25 cellular contexts compared by ENCODE assay signal in genomic region chr17:41511716-41512115, GRCh38. TPM values are rescaled to one million over a fixed set of nuclear protein-coding genes. Genes with fewer than 3 reads are reported as not detected.
DNase-seq lines count a peak whose midpoint lies in the region; ATAC-seq and TF ChIP-seq lines count a peak whose summit lies in the region.
"Had no signal": no experiment of that assay in that cellular context is flagged by ENCODE, and none has a peak within 500 bp of the region (broad histone marks: within the 10 kb centered on the region; RNA-seq: fewer than 3 reads in every experiment).

No MANE protein-coding gene starts in this region.

- dilution Hi-C loops in IMR-90 (cut with HindIII; ENCODE audit: low sequenced_read_pairs, unreplicated experiment): no loop called here

- H3K9me3 ChIP-seq in IMR-90 (ENCODE audit: control insufficient read depth, insufficient read depth, low read length) (no peaks in the 10 kb centered on the region), esophagus (ENCODE audit: control insufficient read depth in 2 of 2, insufficient read depth in 1 of 2, low read depth in 1 of 2, low read length in 1 of 2) (no peaks in the 10 kb centered on the region), heart right ventricle (no peaks in the 10 kb centered on the region)
- H3K9me3 ChIP-seq: Peyer's patch had no signal

- H2AFZ ChIP-seq in IMR-90 (replicated peaks; ENCODE audit: low read length, poor library complexity): no peak overlapping the region

- H3K27me3 Mint-ChIP-seq in type B pancreatic cell (no peaks in the 10 kb centered on the region), HFFc6 (ENCODE audit: insufficient read depth) (no peaks in the 10 kb centered on the region; the same call in 1 of the 2 replicates)

- POLR2A ChIA-PET in IMR-90 (lab: Charles Lee; ENCODE audit: unreplicated experiment): no interaction called here

- H3K36me3 ChIP-seq in IMR-90 (ENCODE audit: control insufficient read depth, insufficient read depth, low read length) (no peaks in the 10 kb centered on the region), esophagus (ENCODE audit: control insufficient read depth in 2 of 2, insufficient read depth in 2 of 2, low read length in 1 of 2) (peaks cover 0 to 12% of the 10 kb centered on the region in 2 donors), heart right ventricle (no peaks in the 10 kb centered on the region)
- H3K36me3 ChIP-seq: Peyer's patch had no signal

- no peak overlapping the region for H2BK15ac ChIP-seq in IMR-90 (ENCODE audit: low read depth, low read length)

- H3K18ac ChIP-seq in IMR-90 (ENCODE audit: low read depth, low read length): no peak overlapping the region

- ATAC-seq in IMR-90 (ENCODE audit: low read depth) (no peak), heart right ventricle (no peak)
- ATAC-seq in stimulated activated effector memory CD8-positive, alpha-beta T cell treated with anti-CD3 and anti-CD28 coated beads, Interleukin-12 subunit alpha, Interleukin-12 subunit beta, amount 100 ng/mL, for 72 hours: no peak
- ATAC-seq: GM12878 had no signal

- H3K4me1 ChIP-seq in IMR-90 (ENCODE audit: control insufficient read depth, insufficient read depth, low read length) (no peaks in the 10 kb centered on the region), esophagus (ENCODE audit: control insufficient read depth in 2 of 2, insufficient read depth in 2 of 2, low read length in 1 of 2) (peaks cover 0 to 4% of the 10 kb centered on the region in 2 donors), heart right ventricle (peaks cover 0 to 9% (median 0%) of the 10 kb centered on the region in 9 donors)

- H2AK9ac ChIP-seq in IMR-90 (replicated peaks; ENCODE audit: low read depth, low read length, poor library complexity): no peak overlapping the region

- no peak overlapping the region for H3K9ac ChIP-seq in IMR-90 (ENCODE audit: low read depth, low read length)

- no peak overlapping the region for H3K4ac ChIP-seq in IMR-90 (ENCODE audit: low read depth, low read length)

- intact Hi-C loops in IMR-90 (cut with micrococcal nuclease) (no loop called here), heart right ventricle (cut with DNase I) (no loop called here)

- no peak for TF ChIP-seq RAD21 in IMR-90 (IDR thresholded peaks at IDR 0.05; ENCODE audit: low read length)

- H3K27me3 ChIP-seq in IMR-90 (ENCODE audit: control insufficient read depth, insufficient read depth, low read length) (peaks cover 1% of the 10 kb centered on the region; the same call in 1 of the 2 replicates), esophagus (ENCODE audit: control insufficient read depth in 1 of 2, insufficient read depth in 2 of 2, low read length in 2 of 2) (no peaks in the 10 kb centered on the region), heart right ventricle (peaks cover 0 to 50% (median 31%) of the 10 kb centered on the region in 7 donors)
- H3K27me3 ChIP-seq: Peyer's patch had no signal

- H3K27ac ChIP-seq in IMR-90 (ENCODE audit: insufficient read depth, low read length) (no peak overlapping the region), VCaP (peak overlapping the region; percentile 50), esophagus (ENCODE audit: low read depth in 2 of 2, low read length in 1 of 2) (peak overlapping the region; percentile 87 to 98), heart right ventricle (no peak overlapping the region)
- H3K27ac ChIP-seq: SK-N-MC had no signal

- no peak overlapping the region for H3K23ac ChIP-seq in IMR-90 (ENCODE audit: low read depth, low read length)

- H3K4me2 ChIP-seq in IMR-90 (ENCODE audit: low read depth, low read length): no peak overlapping the region

- H3K9me1 ChIP-seq in IMR-90 (ENCODE audit: insufficient read depth, low read length): 0 out of 2 replicates have a peak, but pooled peaks cover 3% of the 10 kb centered on the region

- H3K27ac Mint-ChIP-seq in type B pancreatic cell (peak overlapping the region; percentile 87), HFFc6 (no peak overlapping the region)
- no peak overlapping the region for H3K27ac Mint-ChIP-seq in stimulated activated effector memory CD8-positive, alpha-beta T cell treated with anti-CD3 and anti-CD28 coated beads, Interleukin-12 subunit alpha, Interleukin-12 subunit beta, amount 100 ng/mL, for 72 hours

- H3K9me3 Mint-ChIP-seq in type B pancreatic cell: no peaks in the 10 kb centered on the region
- no peaks in the 10 kb centered on the region for H3K9me3 Mint-ChIP-seq in stimulated activated effector memory CD8-positive, alpha-beta T cell treated with anti-CD3 and anti-CD28 coated beads, Interleukin-12 subunit alpha, Interleukin-12 subunit beta, amount 100 ng/mL, for 72 hours
- H3K9me3 Mint-ChIP-seq in HFFc6: no peaks in the 10 kb centered on the region

- H2BK20ac ChIP-seq in IMR-90 (ENCODE audit: low read depth, low read length): no peak overlapping the region

- in situ Hi-C loops in IMR-90 (cut with MboI; ENCODE audit: low sequenced_read_pairs): no loop called here

- H2AK5ac ChIP-seq in IMR-90 (ENCODE audit: low read depth, low read length): 0 out of 2 replicates have a peak overlapping the region, but pooled peaks have one; percentile 31

- H4K8ac ChIP-seq in IMR-90 (ENCODE audit: low read depth in 2 of 2, low read length in 2 of 2): no peak overlapping the region

- DNase-seq in IMR-90: no peak
- DNase-seq in type B pancreatic cell (ENCODE audit: extremely low spot score, unreplicated experiment): no peak
- no peak for DNase-seq in heart right ventricle
- DNase-seq in stimulated activated effector memory CD8-positive, alpha-beta T cell treated with anti-CD3 and anti-CD28 coated beads, Interleukin-12 subunit alpha, Interleukin-12 subunit beta, amount 100 ng/mL, for 72 hours (ENCODE audit: low spot score in 2 of 2): no peak
- no peak for DNase-seq in HFFc6
- DNase-seq: CD4-positive, alpha-beta memory T cell; COR-L47; GOT3; HCEC 1CT; Kasumi-1; MV-4-11; NCI-H1105; NCI-H1436 treated with DMSO at 0.1 percent for 48 hours; NCI-H187 treated with DMSO at 0.1 percent for 48 hours; NCI-H2171 treated with DMSO at 0.1 percent for 48 hours; NCI-H345; SIG-M5 had no signal

- H3K4me1 Mint-ChIP-seq in type B pancreatic cell (ENCODE audit: unreplicated experiment) (peaks cover 19% of the 10 kb centered on the region), HFFc6 (ENCODE audit: low read depth) (peaks cover 6% of the 10 kb centered on the region; the same call in 1 of the 2 replicates)
- H3K4me1 Mint-ChIP-seq in stimulated activated effector memory CD8-positive, alpha-beta T cell treated with anti-CD3 and anti-CD28 coated beads, Interleukin-12 subunit alpha, Interleukin-12 subunit beta, amount 100 ng/mL, for 72 hours: no peaks in the 10 kb centered on the region
- H3K4me1 Mint-ChIP-seq: CD4-positive, alpha-beta memory T cell had no signal

- no peak overlapping the region for H3K56ac ChIP-seq in IMR-90 (ENCODE audit: extremely low read depth, insufficient read depth, low read length)

- no TSS peak for BruUV-seq in IMR-90 (replicated peaks; lab: Mats Ljungman, UMichigan)

- no peak for TF ChIP-seq POLR2A in IMR-90 (IDR thresholded peaks at IDR 0.05; ENCODE audit: low read depth, low read length)

- H3K4me3 ChIP-seq in IMR-90 (ENCODE audit: insufficient read depth, low read depth, low read length) (no peak overlapping the region), esophagus (ENCODE audit: low read depth in 1 of 2, low read length in 2 of 2) (peak overlapping the region; percentile 23 to 30), heart right ventricle (no peak overlapping the region)
- H3K4me3 ChIP-seq: GM12878, Peyer's patch, SK-N-MC had no signal

- no peak overlapping the region for H2BK120ac ChIP-seq in IMR-90 (ENCODE audit: low read depth, low read length)

- H3K79me1 ChIP-seq in IMR-90 (ENCODE audit: low read depth in 1 of 2, low read length in 2 of 2): no peaks in the 10 kb centered on the region

- no peak overlapping the region for H3K4me3 Mint-ChIP-seq in type B pancreatic cell
- no peak overlapping the region for H3K4me3 Mint-ChIP-seq in stimulated activated effector memory CD8-positive, alpha-beta T cell treated with anti-CD3 and anti-CD28 coated beads, Interleukin-12 subunit alpha, Interleukin-12 subunit beta, amount 100 ng/mL, for 72 hours
- H3K4me3 Mint-ChIP-seq in HFFc6: no peak overlapping the region
- H3K4me3 Mint-ChIP-seq: CD4-positive, alpha-beta memory T cell had no signal

- TF ChIP-seq CTCF in IMR-90 (conservative IDR thresholded peaks at IDR 0.05; ENCODE audit: low read depth, low read length) (no peak), VCaP (conservative IDR thresholded peaks at IDR 0.05) (no peak), type B pancreatic cell (conservative IDR thresholded peaks at IDR 0.05) (no peak), heart right ventricle (IDR thresholded peaks at IDR 0.05) (no peak), HFFc6 (IDR thresholded peaks at IDR 0.05) (no peak)

- H2BK5ac ChIP-seq in IMR-90 (ENCODE audit: low read depth, low read length, poor library complexity, severe bottlenecking): no peak overlapping the region

- WGBS in IMR-90 (ENCODE audit: extremely low coverage in 2 of 2, insufficient read length in 1 of 2), 2 experiments: 87% methylated on average over 3 of the region's 10 CpGs; no CpG with 5 or more reads in 1 of the 2 experiments
- 48 to 57% methylated on average over 10 of the region's 10 CpGs for WGBS in esophagus, 2 donors
- 74 to 76% methylated on average over 10 of the region's 10 CpGs for WGBS in heart right ventricle, 2 donors

- H4K20me1 ChIP-seq in IMR-90 (ENCODE audit: insufficient read depth, low read length): no peaks in the 10 kb centered on the region

- CTCF ChIA-PET in IMR-90 (lab: Yijun Ruan, JAX): no interaction called here

- no peak overlapping the region for H3K14ac ChIP-seq in IMR-90 (replicated peaks; ENCODE audit: low read depth, low read length)

- no peak overlapping the region for H4K5ac ChIP-seq in IMR-90 (ENCODE audit: low read depth, low read length)

- H3K36me3 Mint-ChIP-seq in type B pancreatic cell (no peaks in the 10 kb centered on the region), HFFc6 (ENCODE audit: low read depth) (no peaks in the 10 kb centered on the region)
- no peaks in the 10 kb centered on the region for H3K36me3 Mint-ChIP-seq in stimulated activated effector memory CD8-positive, alpha-beta T cell treated with anti-CD3 and anti-CD28 coated beads, Interleukin-12 subunit alpha, Interleukin-12 subunit beta, amount 100 ng/mL, for 72 hours
- H3K36me3 Mint-ChIP-seq: CD4-positive, alpha-beta memory T cell had no signal

- no peak overlapping the region for H4K91ac ChIP-seq in IMR-90 (ENCODE audit: insufficient read depth, low read depth, low read length)

RNA-seq across cellular contexts. Expression of gene KRT13, which starts 6.3 kb away (rescaled TPM):
- 0.18 and 0.28 TPM in 2 replicates for total RNA-seq in IMR-90 (2012; rRNA removed)
- polyA plus RNA-seq in IMR-90 (2012; rRNA removed): 0.56 and 0.60 TPM in 2 replicates
- polyA plus RNA-seq in IMR-90 (2012; cell fraction: cytosol; rRNA removed): 0.42 and 0.44 TPM in 2 replicates
- polyA plus RNA-seq in IMR-90 (2012; cell fraction: nucleus; rRNA removed; ENCODE audit: low replicate concordance): 0.61 and 0.87 TPM in 2 replicates
- polyA plus RNA-seq in esophagus: over 10,000 TPM; 46,015 to 60,858 TPM
- 869 and 1,618 TPM in 2 replicates for total RNA-seq in type B pancreatic cell (ENCODE audit: low replicate concordance)
- total RNA-seq in heart right ventricle: not detected
- polyA plus RNA-seq in heart right ventricle: 1 to 10 TPM in 1 of 2 donors, not detected in 1; 6.7 TPM
- total RNA-seq in HFFc6 (2021; fragmentation: NEBNext Ultra II Directional; extraction: Animal tissue kit (Norgen Biotek cat#: 25700)): not detected
- total RNA-seq: A673; CD4-positive, alpha-beta memory T cell; GM12878 had no signal
- polyA plus RNA-seq: CD4-positive, alpha-beta memory T cell; GM12878 had no signal

RNA-seq across cellular contexts. Expression of gene KRT15, which starts 7.0 kb away (rescaled TPM):
- total RNA-seq in IMR-90 (2012; rRNA removed): 2.9 and 3.6 TPM in 2 replicates
- 5.3 and 7.6 TPM in 2 replicates for polyA plus RNA-seq in IMR-90 (2012; rRNA removed)
- 3.4 and 3.7 TPM in 2 replicates for polyA plus RNA-seq in IMR-90 (2012; cell fraction: cytosol; rRNA removed)
- polyA plus RNA-seq in IMR-90 (2012; cell fraction: nucleus; rRNA removed; ENCODE audit: low replicate concordance): 17.3 and 18.6 TPM in 2 replicates
- 1,000 to 10,000 TPM; 1,457 to 2,808 TPM for polyA plus RNA-seq in esophagus
- 208 and 840 TPM in 2 replicates for total RNA-seq in type B pancreatic cell (ENCODE audit: low replicate concordance)
- under 1 TPM in 1 of 10 donors, not detected in 9; 0.07 TPM for total RNA-seq in heart right ventricle
- under 1 TPM in 1 of 2 donors, not detected in 1; 0.22 TPM for polyA plus RNA-seq in heart right ventricle
- 1 to 10 TPM; 5.0 to 8.6 (median 6.9) TPM for total RNA-seq in HFFc6 (2021; fragmentation: NEBNext Ultra II Directional; extraction: Animal tissue kit (Norgen Biotek cat#: 25700))
- total RNA-seq: A673; CD4-positive, alpha-beta memory T cell had no signal
- polyA plus RNA-seq: CD4-positive, alpha-beta memory T cell had no signal

RNA-seq across cellular contexts. Expression of gene KRT19, which starts 16.4 kb away (rescaled TPM):
- total RNA-seq in IMR-90 (2012; rRNA removed) (14.7 and 18.1 TPM in 2 replicates), type B pancreatic cell (ENCODE audit: low replicate concordance) (750 and 2,036 TPM in 2 replicates), heart right ventricle (1 to 10 TPM in 3 of 10 donors, under 1 TPM in 7; 0.37 to 5.7 (median 0.77) TPM)
- polyA plus RNA-seq in IMR-90 (2012; rRNA removed) (12.0 and 12.5 TPM in 2 replicates), esophagus (1,000 to 10,000 TPM in 1 of 2 donors, 100 to 1,000 TPM in 1; 506 to 1,087 TPM), heart right ventricle (1 to 10 TPM; 1.2 to 1.7 TPM)
- polyA plus RNA-seq in IMR-90 (2012; cell fraction: cytosol; rRNA removed): 12.7 and 12.8 TPM in 2 replicates
- polyA plus RNA-seq in IMR-90 (2012; cell fraction: nucleus; rRNA removed; ENCODE audit: low replicate concordance): 5.0 and 8.4 TPM in 2 replicates
- 100 to 1,000 TPM in 2 of 6 experiments, 10 to 100 TPM in 4; 45.7 to 244 (median 50.6) TPM for total RNA-seq in HFFc6 (2021; fragmentation: NEBNext Ultra II Directional; extraction: Animal tissue kit (Norgen Biotek cat#: 25700))
- total RNA-seq: CD4-positive, alpha-beta memory T cell had no signal
- polyA plus RNA-seq: CD4-positive, alpha-beta memory T cell had no signal

RNA-seq across cellular contexts. Expression of gene KRT36, which starts 22.0 kb away (rescaled TPM):
- total RNA-seq in IMR-90 (2012; rRNA removed) (not detected in 2 replicates), type B pancreatic cell (ENCODE audit: low replicate concordance) (0.17 and 0.83 TPM in 2 replicates), heart right ventricle (not detected)
- polyA plus RNA-seq in IMR-90 (2012; rRNA removed) (not detected in 2 replicates), esophagus (under 1 TPM; 0.07 to 0.10 TPM), heart right ventricle (not detected)
- 0.03 TPM in 1 of 2 replicates, not detected in the other for polyA plus RNA-seq in IMR-90 (2012; cell fraction: cytosol; rRNA removed)
- not detected in 2 replicates for polyA plus RNA-seq in IMR-90 (2012; cell fraction: nucleus; rRNA removed; ENCODE audit: low replicate concordance)
- total RNA-seq in HFFc6 (2021; fragmentation: NEBNext Ultra II Directional; extraction: Animal tissue kit (Norgen Biotek cat#: 25700)): not detected
- total RNA-seq: A673; CD4-positive, alpha-beta memory T cell; GM12878; HT-29; Peyer's patch had no signal
- polyA plus RNA-seq: CD4-positive, alpha-beta memory T cell; GM12878 had no signal

RNA-seq across cellular contexts. Expression of gene KRT35, which starts 30.8 kb away (rescaled TPM):
- not detected in 2 replicates for total RNA-seq in IMR-90 (2012; rRNA removed)
- not detected in 2 replicates for polyA plus RNA-seq in IMR-90 (2012; rRNA removed)
- polyA plus RNA-seq in IMR-90 (2012; cell fraction: cytosol; rRNA removed): not detected in 2 replicates
- not detected in 2 replicates for polyA plus RNA-seq in IMR-90 (2012; cell fraction: nucleus; rRNA removed; ENCODE audit: low replicate concordance)
- not detected for polyA plus RNA-seq in esophagus
- total RNA-seq in type B pancreatic cell (ENCODE audit: low replicate concordance): not detected in 2 replicates
- not detected for total RNA-seq in heart right ventricle
- polyA plus RNA-seq in heart right ventricle: not detected
- total RNA-seq in HFFc6 (2021; fragmentation: NEBNext Ultra II Directional; extraction: Animal tissue kit (Norgen Biotek cat#: 25700)): not detected
- total RNA-seq: A673; CD4-positive, alpha-beta memory T cell; GM12878; HT-29; M059J; Peyer's patch had no signal
- polyA plus RNA-seq: CD4-positive, alpha-beta memory T cell; GM12878 had no signal

Comparison
In these comparisons a context has a peak if more than half of its experiments do, and no peak if none do; other contexts are left out.
1. H3K27ac ChIP-seq: peak in VCaP (single experiment) and esophagus (2 of 2); none in IMR-90 (single experiment) and heart right ventricle (0 of 10).
2. H3K4me3 ChIP-seq: peak in esophagus (2 of 2); none in IMR-90 (single experiment) and heart right ventricle (0 of 10).
3. RNA of gene KRT13, which starts 6.3 kb away (total RNA-seq): 869 to 1,618 TPM in type B pancreatic cell; 0.18 to 0.28 TPM in IMR-90, not detected in heart right ventricle and not detected in HFFc6; every median in the first group is over 100 times any median in the second.
4. RNA of gene KRT15, which starts 7.0 kb away (total RNA-seq): 208 to 840 TPM in type B pancreatic cell; 5.0 to 8.6 TPM in HFFc6, 2.9 to 3.6 TPM in IMR-90 and 0.07 TPM in heart right ventricle; every median in the first group is over 10 times any median in the second.